In the genomic region with DNA sequence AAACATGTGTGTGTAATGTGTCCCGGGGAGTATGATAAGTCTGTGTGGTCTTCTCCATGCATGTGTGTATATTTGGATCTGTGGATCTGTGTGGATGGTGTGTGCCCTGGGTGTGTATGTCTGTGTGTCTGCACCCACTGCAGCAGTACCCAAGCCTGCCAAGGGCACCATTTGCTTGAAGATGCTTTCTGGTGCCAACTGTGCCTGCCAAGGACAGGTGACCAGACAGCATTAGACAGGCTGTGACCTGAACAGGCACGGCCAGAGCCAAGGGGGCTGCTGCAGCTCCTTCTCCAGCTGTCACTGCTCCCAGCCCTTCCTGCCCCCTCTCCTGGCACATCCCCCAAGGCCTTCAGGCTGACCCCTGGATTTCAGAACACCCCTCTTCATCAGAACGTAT, we compare ENCODE assay signal across 31 cellular contexts. TPM values are rescaled to one million over a fixed set of nuclear protein-coding genes. Genes with fewer than 3 reads are reported as not detected.
A peak's percentile ranks its signal among the peaks of the same experiment; 100 is the strongest.
DNase-seq lines count a peak whose midpoint lies in the region; ATAC-seq, FAIRE-seq and TF ChIP-seq lines count a peak whose summit lies in the region.
"Had no signal": no experiment of that assay in that cellular context is flagged by ENCODE, and none has a peak within 500 bp of the region (broad histone marks: within the 10 kb centered on the region; RNA-seq: fewer than 3 reads in every experiment).

No MANE protein-coding gene starts in this region.

- H3K27me3 Mint-ChIP-seq in CD4-positive, alpha-beta T cell = no peaks in the 10 kb centered on the region
- no peaks in the 10 kb centered on the region for H3K27me3 Mint-ChIP-seq in activated T-helper 17 cell treated with anti-CD3 and anti-CD28 coated beads, Interleukin-2, amount 50 U/mL, for 72 hours
- H3K27me3 Mint-ChIP-seq in naive thymus-derived CD8-positive, alpha-beta T cell = no peaks in the 10 kb centered on the region

- no peaks in the 10 kb centered on the region for H3K9me3 ChIP-seq in CD4-positive, alpha-beta T cell (ENCODE audit: control insufficient read depth, low read length)
- H3K9me3 ChIP-seq in lower lobe of right lung = no peaks in the 10 kb centered on the region
- H3K9me3 ChIP-seq: HAP-1, prostate gland, suprapubic skin had no signal

- ATAC-seq in CD4-positive, alpha-beta T cell (ENCODE audit: poor library complexity) = no peak
- ATAC-seq in activated T-helper 17 cell treated with anti-CD3 and anti-CD28 coated beads, Interleukin-2, amount 50 U/mL, for 72 hours (replicated peaks) = no peak
- no peak for ATAC-seq in naive thymus-derived CD8-positive, alpha-beta T cell
- ATAC-seq in lower lobe of right lung = no peak
- ATAC-seq: activated T-cell treated with anti-CD3 and anti-CD28 coated beads, Interleukin-2, amount 50 U/mL, for 4 hours; sciatic nerve had no signal

- TF ChIP-seq CTCF in CD4-positive, alpha-beta T cell (IDR thresholded peaks at IDR 0.05) = no peak
- no peak for TF ChIP-seq CTCF in lower lobe of right lung (IDR thresholded peaks at IDR 0.05)

- intact Hi-C loops in CD4-positive, alpha-beta T cell (cut with DNase I, micrococcal nuclease) = no loop called here
- intact Hi-C loops in lower lobe of right lung (cut with DNase I) = no loop called here

- no peak for FAIRE-seq in H54 (lab: Jason Lieb, UNC)
- FAIRE-seq: colon, G401.6 had no signal

- POLR2A ChIA-PET in CD4-positive, alpha-beta T cell (lab: Charles Lee) = interaction anchor here (0.8 kb wide), 1 partner anchor 42 kb away, joined by 3 read pairs; no protein-coding TSS in a partner anchor
- POLR2A ChIA-PET in naive thymus-derived CD8-positive, alpha-beta T cell (lab: Charles Lee) = no interaction called here

- peak overlapping the region; percentile 66 for H3K27ac Mint-ChIP-seq in CD4-positive, alpha-beta T cell
- H3K27ac Mint-ChIP-seq in activated T-helper 17 cell treated with anti-CD3 and anti-CD28 coated beads, Interleukin-2, amount 50 U/mL, for 72 hours = peak overlapping the region; percentile 40
- H3K27ac Mint-ChIP-seq in naive thymus-derived CD8-positive, alpha-beta T cell = peak overlapping the region in 6 of 10 donors; percentile 17 to 72 (median 66)
- H3K27ac Mint-ChIP-seq: activated naive CD4-positive, alpha-beta T cell treated with anti-CD3 and anti-CD28 coated beads for 36 hours; T-helper 1 cell treated with Interleukin-12 subunit alpha and Interleukin-12 subunit beta and Interleukin-4 antibody, amounts not matched to agents 30 μg/mL and 1 μg/mL, for 36 hours had no signal

- in situ Hi-C loops in G401 (cut with HindIII; ENCODE audit: low sequenced_read_pairs) = no loop called here

- no peaks in the 10 kb centered on the region for H3K27me3 ChIP-seq in CD4-positive, alpha-beta T cell (ENCODE audit: control insufficient read depth, insufficient read depth, low read length)
- H3K27me3 ChIP-seq in lower lobe of right lung (ENCODE audit: low read depth) = peaks cover 17% of the 10 kb centered on the region

- peak overlapping the region; percentile 44 for H3K4me3 Mint-ChIP-seq in CD4-positive, alpha-beta T cell
- H3K4me3 Mint-ChIP-seq in activated T-helper 17 cell treated with anti-CD3 and anti-CD28 coated beads, Interleukin-2, amount 50 U/mL, for 72 hours = peak overlapping the region; percentile 20
- H3K4me3 Mint-ChIP-seq in naive thymus-derived CD8-positive, alpha-beta T cell = peak overlapping the region in 7 of 10 donors; percentile 12 to 80 (median 42)
- H3K4me3 Mint-ChIP-seq: activated naive CD4-positive, alpha-beta T cell treated with anti-CD3 and anti-CD28 coated beads for 36 hours; activated T-cell treated with anti-CD3 and anti-CD28 coated beads, Interleukin-2, amount 50 U/mL, for 4 hours; neural progenitor cell; T-helper 1 cell treated with Interleukin-12 subunit alpha and Interleukin-12 subunit beta and Interleukin-4 antibody, amounts not matched to agents 30 μg/mL and 1 μg/mL, for 36 hours had no signal

- H3K4me1 Mint-ChIP-seq in CD4-positive, alpha-beta T cell (ENCODE audit: low read depth) = peaks cover 79% of the 10 kb centered on the region
- H3K4me1 Mint-ChIP-seq in activated T-helper 17 cell treated with anti-CD3 and anti-CD28 coated beads, Interleukin-2, amount 50 U/mL, for 72 hours = peaks cover 69% of the 10 kb centered on the region
- H3K4me1 Mint-ChIP-seq in naive thymus-derived CD8-positive, alpha-beta T cell = peaks cover 41 to 72% (median 71%) of the 10 kb centered on the region in 4 donors

- no peak for DNase-seq in CD4-positive, alpha-beta T cell
- DNase-seq in G401 (ENCODE audit: low spot score) (peak; percentile 88), lower lobe of right lung (no peak), H54 (ENCODE audit: insufficient read length, low spot score) (no peak), NCI-H748 (lab: John Stamatoyannopoulos, UW; ENCODE audit: unreplicated experiment) (no peak)
- DNase-seq in naive thymus-derived CD8-positive, alpha-beta T cell = no peak
- DNase-seq: activated naive CD4-positive, alpha-beta T cell treated with anti-CD3 and anti-CD28 coated beads for 36 hours; activated T-cell treated with anti-CD3 and anti-CD28 coated beads, Interleukin-2, amount 50 U/mL, for 4 hours; DMS153; effector CD4-positive, alpha-beta T cell; erythroblast; NCI-H1417 treated with DMSO at 0.1 percent for 48 hours; NCI-H2081 treated with DMSO at 0.1 percent for 48 hours; NCI-H226; NCI-H748 treated with DMSO at 0.1 percent for 48 hours; stimulated activated CD4-positive, alpha-beta T cell treated with anti-CD3 and anti-CD28 coated beads, Interleukin-12 subunit alpha, Interleukin-12 subunit beta, amount 100 ng/mL, for 4 hours; stimulated activated CD4-positive, alpha-beta T cell treated with anti-CD3 and anti-CD28 coated beads, Interleukin-4, amount 100 ng/mL, for 1 hour had no signal

- no peak for TF ChIP-seq POLR2A in H54 (IDR thresholded peaks at IDR 0.05; ENCODE audit: low read depth, low read length)

- H3K9me3 Mint-ChIP-seq in CD4-positive, alpha-beta T cell = no peaks in the 10 kb centered on the region
- H3K9me3 Mint-ChIP-seq in activated T-helper 17 cell treated with anti-CD3 and anti-CD28 coated beads, Interleukin-2, amount 50 U/mL, for 72 hours = no peaks in the 10 kb centered on the region
- H3K9me3 Mint-ChIP-seq in naive thymus-derived CD8-positive, alpha-beta T cell = no peaks in the 10 kb centered on the region
- H3K9me3 Mint-ChIP-seq: activated T-cell treated with anti-CD3 and anti-CD28 coated beads, Interleukin-2, amount 50 U/mL, for 4 hours; neural progenitor cell; T-helper 1 cell treated with Interleukin-12 subunit alpha and Interleukin-12 subunit beta and Interleukin-4 antibody, amounts not matched to agents 30 μg/mL and 1 μg/mL, for 36 hours had no signal

- CTCF ChIA-PET in CD4-positive, alpha-beta T cell (lab: Charles Lee) = no interaction called here

- no peak overlapping the region for H3K4me3 ChIP-seq in lower lobe of right lung
- H3K4me3 ChIP-seq: HAP-1, lung, neural progenitor cell, prostate gland, suprapubic skin had no signal

- no peaks in the 10 kb centered on the region for H3K36me3 ChIP-seq in lower lobe of right lung
- H3K36me3 ChIP-seq: HAP-1, neural progenitor cell, prostate gland, suprapubic skin had no signal

- H3K4me1 ChIP-seq in lower lobe of right lung = peaks cover 5% of the 10 kb centered on the region
- H3K4me1 ChIP-seq: HAP-1, neural progenitor cell, prostate gland had no signal

- H3K27ac ChIP-seq in CD4-positive, alpha-beta T cell (ENCODE audit: low read depth, low read length) = no peak overlapping the region
- no peak overlapping the region for H3K27ac ChIP-seq in lower lobe of right lung
- H3K27ac ChIP-seq: neural progenitor cell, prostate gland, suprapubic skin had no signal

- H3K36me3 Mint-ChIP-seq in CD4-positive, alpha-beta T cell (ENCODE audit: low read depth) = peaks cover 21% of the 10 kb centered on the region
- H3K36me3 Mint-ChIP-seq in activated T-helper 17 cell treated with anti-CD3 and anti-CD28 coated beads, Interleukin-2, amount 50 U/mL, for 72 hours (ENCODE audit: low read depth) = peaks cover 6% of the 10 kb centered on the region
- no peaks in the 10 kb centered on the region for H3K36me3 Mint-ChIP-seq in naive thymus-derived CD8-positive, alpha-beta T cell
- H3K36me3 Mint-ChIP-seq: neural progenitor cell had no signal

RNA-seq across cellular contexts. Expression of gene DTX1, which starts 35.0 kb away (rescaled TPM):
- 10 to 100 TPM; 14.0 to 14.2 TPM for total RNA-seq in CD4-positive, alpha-beta T cell
- total RNA-seq in G401 (2014; rRNA removed; shearing (Covaris generic)) = 5.6 and 5.8 TPM in 2 replicates
- 10 to 100 TPM; 13.2 to 17.4 TPM for total RNA-seq in activated T-helper 17 cell treated with anti-CD3 and anti-CD28 coated beads, Interleukin-2, amount 50 U/mL, for 72 hours
- total RNA-seq in naive thymus-derived CD8-positive, alpha-beta T cell = 1 to 10 TPM; 2.8 to 4.1 TPM
- polyA plus RNA-seq in naive thymus-derived CD8-positive, alpha-beta T cell = 1 to 10 TPM in 1 of 3 donors, under 1 TPM in 2; 0.09 to 1.5 (median 0.48) TPM
- 6.8 TPM for total RNA-seq in lower lobe of right lung
- total RNA-seq: fibroblast of villous mesenchyme, MCF 10A had no signal

RNA-seq across cellular contexts. Expression of gene RASAL1, which starts 44.1 kb away (rescaled TPM):
- 1 to 10 TPM; 1.2 to 2.7 TPM for total RNA-seq in CD4-positive, alpha-beta T cell
- total RNA-seq in G401 (2014; rRNA removed; shearing (Covaris generic)) = 3.1 and 3.3 TPM in 2 replicates
- 10 to 100 TPM in 1 of 2 donors, 1 to 10 TPM in 1; 1.0 to 21.3 TPM for total RNA-seq in activated T-helper 17 cell treated with anti-CD3 and anti-CD28 coated beads, Interleukin-2, amount 50 U/mL, for 72 hours
- total RNA-seq in naive thymus-derived CD8-positive, alpha-beta T cell = under 1 TPM; 0.44 to 0.47 TPM
- polyA plus RNA-seq in naive thymus-derived CD8-positive, alpha-beta T cell = under 1 TPM; 0.13 to 0.76 (median 0.23) TPM
- 0.41 TPM for total RNA-seq in lower lobe of right lung
- total RNA-seq: fibroblast of villous mesenchyme, HT1080, MCF 10A had no signal

RNA-seq across cellular contexts. Expression of gene CFAP73, which starts 58.0 kb away (rescaled TPM):
- total RNA-seq in CD4-positive, alpha-beta T cell = 1 to 10 TPM in 1 of 2 experiments, under 1 TPM in 1; 0.92 to 1.2 TPM
- not detected in 2 replicates for total RNA-seq in G401 (2014; rRNA removed; shearing (Covaris generic))
- 1 to 10 TPM in 1 of 2 donors, under 1 TPM in 1; 0.32 to 1.2 TPM for total RNA-seq in activated T-helper 17 cell treated with anti-CD3 and anti-CD28 coated beads, Interleukin-2, amount 50 U/mL, for 72 hours
- under 1 TPM in 1 of 2 experiments, not detected in 1; 0.39 TPM for total RNA-seq in naive thymus-derived CD8-positive, alpha-beta T cell
- not detected for polyA plus RNA-seq in naive thymus-derived CD8-positive, alpha-beta T cell
- total RNA-seq in lower lobe of right lung = 7.3 TPM
- total RNA-seq: fibroblast of villous mesenchyme, HT1080, MCF 10A, urinary bladder had no signal
